Comparison of ENCODE assay signal across 17 cellular contexts in genomic region chr1:176954242-176954641, GRCh38.
DNase-seq lines count a peak whose midpoint lies in the region; ATAC-seq and TF ChIP-seq lines count a peak whose summit lies in the region.
"Had no signal": no experiment of that assay in that cellular context is flagged by ENCODE, and none has a peak within 500 bp of the region (broad histone marks: within the 10 kb centered on the region; RNA-seq: fewer than 3 reads in every experiment).

No MANE protein-coding gene starts in this region.

- no peak overlapping the region for H3K4me3 Mint-ChIP-seq in endothelial cell (ENCODE audit: unreplicated experiment)
- H3K4me3 Mint-ChIP-seq in type B pancreatic cell: no peak overlapping the region

- H3K9me3 ChIP-seq in SK-N-SH: no peaks in the 10 kb centered on the region
- H3K9me3 ChIP-seq: gastroesophageal sphincter, MG63, testis had no signal

- H3K9ac ChIP-seq in SK-N-SH: no peak overlapping the region

- H4K20me1 ChIP-seq in SK-N-SH (ENCODE audit: insufficient read depth): no peaks in the 10 kb centered on the region

- H3K36me3 Mint-ChIP-seq in endothelial cell (ENCODE audit: low read depth, unreplicated experiment) (peaks cover 19% of the 10 kb centered on the region), type B pancreatic cell (no peaks in the 10 kb centered on the region)

- no peaks in the 10 kb centered on the region for H3K9me3 Mint-ChIP-seq in endothelial cell (ENCODE audit: unreplicated experiment)
- H3K9me3 Mint-ChIP-seq in type B pancreatic cell: no peaks in the 10 kb centered on the region

- CTCF ChIA-PET in SK-N-SH (lab: Yijun Ruan, JAX): no interaction called here

- H3F3A ChIP-seq in SK-N-SH (replicated peaks; ENCODE audit: insufficient read depth): no peaks in the 10 kb centered on the region

- peaks cover 0 to 3% of the 10 kb centered on the region in 2 experiments; a peak in 2 of 4 replicates for H3K4me1 ChIP-seq in SK-N-SH (ENCODE audit: control insufficient read depth in 1 of 2, insufficient read depth in 2 of 2, low read depth in 1 of 2, low read length in 1 of 2)
- H3K4me1 ChIP-seq: gastroesophageal sphincter, testis had no signal

- H2AFZ ChIP-seq in SK-N-SH (ENCODE audit: low read depth): no peak overlapping the region

- no peak overlapping the region for H3K4me2 ChIP-seq in SK-N-SH

- POLR2A ChIA-PET in SK-N-SH (lab: Yijun Ruan, JAX): no interaction called here

- H3K27me3 Mint-ChIP-seq in endothelial cell (ENCODE audit: unreplicated experiment) (peaks cover 5% of the 10 kb centered on the region), type B pancreatic cell (peaks cover 3% of the 10 kb centered on the region)

- H3K27ac ChIP-seq in SK-N-SH (ENCODE audit: low read depth in 2 of 2, low read length in 1 of 2): no peak overlapping the region
- H3K27ac ChIP-seq: dorsolateral prefrontal cortex, gastroesophageal sphincter, testis had no signal

- H3K36me3 ChIP-seq in SK-N-SH (replicated peaks in 1 of 2; ENCODE audit: control insufficient read depth in 1 of 2, insufficient read depth in 2 of 2, low read length in 1 of 2): no peaks in the 10 kb centered on the region
- H3K36me3 ChIP-seq: gastroesophageal sphincter, MG63 had no signal

- no peak for DNase-seq in SK-N-SH
- DNase-seq in NCI-H82 (lab: John Stamatoyannopoulos, UW): peak; percentile 81
- no peak for DNase-seq in endothelial cell (ENCODE audit: low spot score)
- DNase-seq in type B pancreatic cell (ENCODE audit: extremely low spot score, unreplicated experiment): no peak
- DNase-seq in hepatic stellate cell (ENCODE audit: low spot score): no peak
- DNase-seq: activated CD4-positive, alpha-beta T cell treated with anti-CD3 and anti-CD28 coated beads, Interleukin-2, amount 50 U/mL, for 4 hours; amniotic stem cell; DMS153; dorsolateral prefrontal cortex; kidney; MG63; T1000; testis had no signal

- TF ChIP-seq EP300 in SK-N-SH (IDR thresholded peaks at IDR 0.05; ENCODE audit: borderline replicate concordance in 1 of 2, low read depth in 1 of 2, low read length in 1 of 2): no peak

- ATAC-seq in SK-N-SH treated with all-trans-retinoic acid at 6 μM for 48 hours (no peak), HG02884 (IDR thresholded peaks at IDR 0.05; ENCODE audit: unreplicated experiment) (no peak), HG02870 (IDR thresholded peaks at IDR 0.05; ENCODE audit: unreplicated experiment) (no peak)
- ATAC-seq: gastroesophageal sphincter had no signal

- H3K4me3 ChIP-seq in SK-N-SH (ENCODE audit: low read depth in 2 of 2, low read length in 1 of 2): no peak overlapping the region
- H3K4me3 ChIP-seq: dorsolateral prefrontal cortex, gastroesophageal sphincter, MG63, testis had no signal

- H3K27ac Mint-ChIP-seq in endothelial cell (ENCODE audit: unreplicated experiment) (no peak overlapping the region), type B pancreatic cell (no peak overlapping the region)

- no peaks in the 10 kb centered on the region for H3K9me2 ChIP-seq in SK-N-SH

- no peaks in the 10 kb centered on the region for H3K79me2 ChIP-seq in SK-N-SH (ENCODE audit: insufficient read depth)

- TF ChIP-seq RAD21 in SK-N-SH (IDR thresholded peaks at IDR 0.05; ENCODE audit: low read length): no peak

- no peaks in the 10 kb centered on the region for H3K27me3 ChIP-seq in SK-N-SH (ENCODE audit: insufficient read depth)
- H3K27me3 ChIP-seq: dorsolateral prefrontal cortex, gastroesophageal sphincter, testis had no signal

- peaks cover 12% of the 10 kb centered on the region for H3K4me1 Mint-ChIP-seq in endothelial cell (ENCODE audit: unreplicated experiment)
- H3K4me1 Mint-ChIP-seq in type B pancreatic cell (ENCODE audit: unreplicated experiment): peaks cover 13% of the 10 kb centered on the region

- peak; percentile 19; the same call in 1 of the 2 replicates for TF ChIP-seq CTCF in SK-N-SH (IDR thresholded peaks at IDR 0.05)
- TF ChIP-seq CTCF in endothelial cell (IDR thresholded peaks at IDR 0.05; ENCODE audit: unreplicated experiment): peak; percentile 44
- TF ChIP-seq CTCF in type B pancreatic cell (conservative IDR thresholded peaks at IDR 0.05): peak; percentile 59

TF ChIP-seq in SK-N-SH, 30 proteins besides CTCF, POLR2A, EP300 and RAD21:
- TF ChIP-seq TCF12 (IDR thresholded peaks at IDR 0.05) (no peak), GABPA (IDR thresholded peaks at IDR 0.05; ENCODE audit: low read depth) (no peak), RXRA (IDR thresholded peaks at IDR 0.05; ENCODE audit: borderline replicate concordance, low read depth) (no peak), GATA2 (CRISPR knock-in tag; IDR thresholded peaks at IDR 0.05) (no peak), RCOR1 (IDR thresholded peaks at IDR 0.05; ENCODE audit: low read length) (no peak), FOXM1 (IDR thresholded peaks at IDR 0.05; ENCODE audit: low read depth) (no peak), MEF2A (IDR thresholded peaks at IDR 0.05; ENCODE audit: borderline replicate concordance, low read depth) (no peak), YY1 (IDR thresholded peaks at IDR 0.05; ENCODE audit: low read depth) (no peak)
- TF ChIP-seq, protein P1, sequence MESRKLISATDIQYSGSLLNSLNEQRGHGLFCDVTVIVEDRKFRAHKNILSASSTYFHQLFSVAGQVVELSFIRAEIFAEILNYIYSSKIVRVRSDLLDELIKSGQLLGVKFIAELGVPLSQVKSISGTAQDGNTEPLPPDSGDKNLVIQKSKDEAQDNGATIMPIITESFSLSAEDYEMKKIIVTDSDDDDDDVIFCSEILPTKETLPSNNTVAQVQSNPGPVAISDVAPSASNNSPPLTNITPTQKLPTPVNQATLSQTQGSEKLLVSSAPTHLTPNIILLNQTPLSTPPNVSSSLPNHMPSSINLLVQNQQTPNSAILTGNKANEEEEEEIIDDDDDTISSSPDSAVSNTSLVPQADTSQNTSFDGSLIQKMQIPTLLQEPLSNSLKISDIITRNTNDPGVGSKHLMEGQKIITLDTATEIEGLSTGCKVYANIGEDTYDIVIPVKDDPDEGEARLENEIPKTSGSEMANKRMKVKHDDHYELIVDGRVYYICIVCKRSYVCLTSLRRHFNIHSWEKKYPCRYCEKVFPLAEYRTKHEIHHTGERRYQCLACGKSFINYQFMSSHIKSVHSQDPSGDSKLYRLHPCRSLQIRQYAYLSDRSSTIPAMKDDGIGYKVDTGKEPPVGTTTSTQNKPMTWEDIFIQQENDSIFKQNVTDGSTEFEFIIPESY (IDR thresholded peaks at IDR 0.05; ENCODE audit: borderline replicate concordance, low read depth): no peak

TF ChIP-seq in SK-N-SH treated with all-trans-retinoic acid at 6 μM for 48 hours, 23 proteins besides CTCF, POLR2A, EP300 and RAD21:
- TF ChIP-seq PPARA (CRISPR knock-in tag; IDR thresholded peaks at IDR 0.05; ENCODE audit: borderline replicate concordance): no peak
- TF ChIP-seq, protein P2, sequence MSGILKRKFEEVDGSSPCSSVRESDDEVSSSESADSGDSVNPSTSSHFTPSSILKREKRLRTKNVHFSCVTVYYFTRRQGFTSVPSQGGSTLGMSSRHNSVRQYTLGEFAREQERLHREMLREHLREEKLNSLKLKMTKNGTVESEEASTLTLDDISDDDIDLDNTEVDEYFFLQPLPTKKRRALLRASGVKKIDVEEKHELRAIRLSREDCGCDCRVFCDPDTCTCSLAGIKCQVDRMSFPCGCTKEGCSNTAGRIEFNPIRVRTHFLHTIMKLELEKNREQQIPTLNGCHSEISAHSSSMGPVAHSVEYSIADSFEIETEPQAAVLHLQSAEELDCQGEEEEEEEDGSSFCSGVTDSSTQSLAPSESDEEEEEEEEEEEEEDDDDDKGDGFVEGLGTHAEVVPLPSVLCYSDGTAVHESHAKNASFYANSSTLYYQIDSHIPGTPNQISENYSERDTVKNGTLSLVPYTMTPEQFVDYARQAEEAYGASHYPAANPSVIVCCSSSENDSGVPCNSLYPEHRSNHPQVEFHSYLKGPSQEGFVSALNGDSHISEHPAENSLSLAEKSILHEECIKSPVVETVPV (CRISPR knock-in tag; IDR thresholded peaks at IDR 0.05): no peak
- TF ChIP-seq ZFP30 (CRISPR knock-in tag; IDR thresholded peaks at IDR 0.05): no peak
- no peak for TF ChIP-seq ZNF70 (CRISPR knock-in tag; IDR thresholded peaks at IDR 0.05)
- TF ChIP-seq ZNF8 (CRISPR knock-in tag; IDR thresholded peaks at IDR 0.05): no peak
- no peak for TF ChIP-seq OSR1 (CRISPR knock-in tag; IDR thresholded peaks at IDR 0.05)
- TF ChIP-seq BACH2 (CRISPR knock-in tag; IDR thresholded peaks at IDR 0.05; ENCODE audit: borderline replicate concordance): no peak
- no peak for TF ChIP-seq CREB5 (CRISPR knock-in tag; IDR thresholded peaks at IDR 0.05; ENCODE audit: low read depth)
- TF ChIP-seq PATZ1 (CRISPR knock-in tag; IDR thresholded peaks at IDR 0.05; ENCODE audit: borderline replicate concordance): no peak
- no peak for TF ChIP-seq ZFP3 (CRISPR knock-in tag; IDR thresholded peaks at IDR 0.05)
- TF ChIP-seq CSDC2 (CRISPR knock-in tag; IDR thresholded peaks at IDR 0.05): no peak
- TF ChIP-seq RARB (CRISPR knock-in tag; IDR thresholded peaks at IDR 0.05): no peak
- no peak for TF ChIP-seq ESRRG (CRISPR knock-in tag; IDR thresholded peaks at IDR 0.05)
- TF ChIP-seq TCF4 (CRISPR knock-in tag; IDR thresholded peaks at IDR 0.05; ENCODE audit: borderline replicate concordance): no peak
